17 cellular contexts compared by ENCODE assay signal in genomic region chr2:69490486-69490885, GRCh38. TPM values are rescaled to one million over a fixed set of nuclear protein-coding genes. Genes with fewer than 3 reads are reported as not detected.
DNase-seq lines count a peak whose midpoint lies in the region; ATAC-seq and TF ChIP-seq lines count a peak whose summit lies in the region.
"Had no signal": no experiment of that assay in that cellular context is flagged by ENCODE, and none has a peak within 500 bp of the region (broad histone marks: within the 10 kb centered on the region; RNA-seq: fewer than 3 reads in every experiment).

No MANE protein-coding gene starts in this region.

- peak overlapping the region; percentile 47 for H3K27ac ChIP-seq in CD4-positive, CD25-positive, alpha-beta regulatory T cell (ENCODE audit: insufficient read depth, low read length, poor library complexity, severe bottlenecking)
- no peak overlapping the region for H3K27ac ChIP-seq in naive thymus-derived CD4-positive, alpha-beta T cell (ENCODE audit: low read depth, low read length)
- H3K27ac ChIP-seq: ovary had no signal

- H3K9me3 Mint-ChIP-seq in CD4-positive, CD25-positive, alpha-beta regulatory T cell = peaks cover 0 to 2% (median 0%) of the 10 kb centered on the region in 7 donors
- H3K9me3 Mint-ChIP-seq in activated T-helper 1 cell treated with anti-CD3 and anti-CD28 coated beads, Interleukin-12 subunit alpha, Interleukin-12 subunit beta, Interleukin-2, Interleukin-4 antibody, amounts not matched to agents 30 ng/mL and 10 ng/mL and 1 ng/mL, durations not matched to agents 14 hours and 24 hours and 36 hours = no peaks in the 10 kb centered on the region
- peaks cover 0 to 1% (median 0%) of the 10 kb centered on the region in 11 donors for H3K9me3 Mint-ChIP-seq in naive thymus-derived CD4-positive, alpha-beta T cell
- H3K9me3 Mint-ChIP-seq: endodermal cell had no signal

- peaks cover 55% of the 10 kb centered on the region for H3K36me3 ChIP-seq in CD4-positive, CD25-positive, alpha-beta regulatory T cell (ENCODE audit: control insufficient read depth, insufficient read depth, low read length)
- peaks cover 9 to 69% (median 10%) of the 10 kb centered on the region in 3 experiments for H3K36me3 ChIP-seq in naive thymus-derived CD4-positive, alpha-beta T cell (ENCODE audit: control insufficient read depth in 2 of 3, insufficient read depth in 3 of 3, low read length in 3 of 3)
- H3K36me3 ChIP-seq: ovary had no signal

- peak; percentile 69 to 76 for ATAC-seq in CD4-positive, CD25-positive, alpha-beta regulatory T cell (ENCODE audit: low read depth in 2 of 2)
- ATAC-seq in naive thymus-derived CD4-positive, alpha-beta T cell = peak; percentile 64
- no peak for ATAC-seq in GM19397 (IDR thresholded peaks at IDR 0.05; ENCODE audit: unreplicated experiment)
- no peak for ATAC-seq in GM21390 (IDR thresholded peaks at IDR 0.05; ENCODE audit: unreplicated experiment)
- ATAC-seq: left cardiac atrium had no signal

- intact Hi-C loops in activated T-helper 1 cell treated with anti-CD3 and anti-CD28 coated beads, Interleukin-12 subunit alpha, Interleukin-12 subunit beta, Interleukin-2, Interleukin-4 antibody, amounts not matched to agents 30 ng/mL and 10 ng/mL and 1 ng/mL, durations not matched to agents 14 hours and 24 hours and 36 hours (cut with micrococcal nuclease) = loop anchor here (1.0 kb wide), 1 partner anchor 18 kb away; no protein-coding TSS in a partner anchor
- intact Hi-C loops in naive thymus-derived CD4-positive, alpha-beta T cell (cut with micrococcal nuclease) = loop anchor here (2.0 kb wide), 1 partner anchor 54 kb away; the partner anchor contains the start of gene NFU1 (in 2 of the 2)

- DNase-seq in CD4-positive, CD25-positive, alpha-beta regulatory T cell = peak in 2 of 3 donors; percentile 47 to 86
- peak; percentile 38 for DNase-seq in GM12865 (ENCODE audit: low read depth)
- peak; percentile 5 for DNase-seq in activated T-helper 1 cell treated with anti-CD3 and anti-CD28 coated beads, Interleukin-12 subunit alpha, Interleukin-12 subunit beta, Interleukin-2, Interleukin-4 antibody, amounts not matched to agents 30 ng/mL and 10 ng/mL and 1 ng/mL, durations not matched to agents 14 hours and 24 hours and 36 hours (ENCODE audit: low spot score)
- DNase-seq in naive thymus-derived CD4-positive, alpha-beta T cell = peak in 5 of 9 donors; percentile 12 to 37 (median 27)
- no peak for DNase-seq in NCI-H345 (lab: John Stamatoyannopoulos, UW)
- DNase-seq in SIG-M5 (lab: John Stamatoyannopoulos, UW) = no peak
- DNase-seq: caudate nucleus, DMS153, endodermal cell, left cardiac atrium, NCI-H1436 treated with DMSO at 0.1 percent for 48 hours, NCI-H446, ovary, Right ventricle myocardium superior, T-helper 9 cell had no signal

- no peaks in the 10 kb centered on the region for H3K9me3 ChIP-seq in CD4-positive, CD25-positive, alpha-beta regulatory T cell (ENCODE audit: control insufficient read depth in 2 of 2, low read length in 2 of 2)
- no peaks in the 10 kb centered on the region for H3K9me3 ChIP-seq in naive thymus-derived CD4-positive, alpha-beta T cell (ENCODE audit: control insufficient read depth in 2 of 3, low read length in 3 of 3)
- H3K9me3 ChIP-seq: ovary had no signal

- no peaks in the 10 kb centered on the region for H3K27me3 ChIP-seq in CD4-positive, CD25-positive, alpha-beta regulatory T cell (ENCODE audit: control insufficient read depth, insufficient read depth, low read length)
- no peaks in the 10 kb centered on the region for H3K27me3 ChIP-seq in naive thymus-derived CD4-positive, alpha-beta T cell (ENCODE audit: control insufficient read depth in 2 of 2, insufficient read depth in 2 of 2, low read length in 2 of 2)
- H3K27me3 ChIP-seq: ovary had no signal

- no peak overlapping the region for H3K4me3 ChIP-seq in CD4-positive, CD25-positive, alpha-beta regulatory T cell (ENCODE audit: low read depth, low read length)
- no peak overlapping the region for H3K4me3 ChIP-seq in GM12865 (ENCODE audit: low read depth, low read length)
- H3K4me3 ChIP-seq in naive thymus-derived CD4-positive, alpha-beta T cell (ENCODE audit: low read length) = no peak overlapping the region
- H3K4me3 ChIP-seq: ovary had no signal

- CTCF ChIA-PET in naive thymus-derived CD4-positive, alpha-beta T cell (lab: Charles Lee) = no interaction called here

- peak overlapping the region; percentile 4 to 94 (median 70) for H3K27ac Mint-ChIP-seq in CD4-positive, CD25-positive, alpha-beta regulatory T cell
- peak overlapping the region; percentile 67 for H3K27ac Mint-ChIP-seq in activated T-helper 1 cell treated with anti-CD3 and anti-CD28 coated beads, Interleukin-12 subunit alpha, Interleukin-12 subunit beta, Interleukin-2, Interleukin-4 antibody, amounts not matched to agents 30 ng/mL and 10 ng/mL and 1 ng/mL, durations not matched to agents 14 hours and 24 hours and 36 hours
- peak overlapping the region; percentile 23 to 90 (median 64) for H3K27ac Mint-ChIP-seq in naive thymus-derived CD4-positive, alpha-beta T cell
- H3K27ac Mint-ChIP-seq: endodermal cell had no signal

- H3K4me3 Mint-ChIP-seq in CD4-positive, CD25-positive, alpha-beta regulatory T cell = peak overlapping the region; percentile 13 to 51 (median 22)
- H3K4me3 Mint-ChIP-seq in activated T-helper 1 cell treated with anti-CD3 and anti-CD28 coated beads, Interleukin-12 subunit alpha, Interleukin-12 subunit beta, Interleukin-2, Interleukin-4 antibody, amounts not matched to agents 30 ng/mL and 10 ng/mL and 1 ng/mL, durations not matched to agents 14 hours and 24 hours and 36 hours = no peak overlapping the region
- H3K4me3 Mint-ChIP-seq in naive thymus-derived CD4-positive, alpha-beta T cell = no peak overlapping the region
- H3K4me3 Mint-ChIP-seq: endodermal cell had no signal

- H3K27me3 Mint-ChIP-seq in CD4-positive, CD25-positive, alpha-beta regulatory T cell = no peaks in the 10 kb centered on the region
- no peaks in the 10 kb centered on the region for H3K27me3 Mint-ChIP-seq in activated T-helper 1 cell treated with anti-CD3 and anti-CD28 coated beads, Interleukin-12 subunit alpha, Interleukin-12 subunit beta, Interleukin-2, Interleukin-4 antibody, amounts not matched to agents 30 ng/mL and 10 ng/mL and 1 ng/mL, durations not matched to agents 14 hours and 24 hours and 36 hours (ENCODE audit: insufficient read depth)
- no peaks in the 10 kb centered on the region for H3K27me3 Mint-ChIP-seq in naive thymus-derived CD4-positive, alpha-beta T cell

- POLR2A ChIA-PET in naive thymus-derived CD4-positive, alpha-beta T cell (lab: Charles Lee) = interaction anchor here (2.0 kb wide), 1 partner anchor 10 kb away, joined by 6 read pairs; no protein-coding TSS in a partner anchor

- H3K4me1 ChIP-seq in CD4-positive, CD25-positive, alpha-beta regulatory T cell (ENCODE audit: control insufficient read depth, insufficient read depth, low read length, poor library complexity, severe bottlenecking) = peaks cover 14% of the 10 kb centered on the region
- no peaks in the 10 kb centered on the region for H3K4me1 ChIP-seq in naive thymus-derived CD4-positive, alpha-beta T cell (ENCODE audit: control insufficient read depth in 2 of 2, insufficient read depth in 2 of 2, low read length in 2 of 2)

- peaks cover 57% of the 10 kb centered on the region for H3K36me3 Mint-ChIP-seq in CD4-positive, CD25-positive, alpha-beta regulatory T cell
- peaks cover 43% of the 10 kb centered on the region for H3K36me3 Mint-ChIP-seq in activated T-helper 1 cell treated with anti-CD3 and anti-CD28 coated beads, Interleukin-12 subunit alpha, Interleukin-12 subunit beta, Interleukin-2, Interleukin-4 antibody, amounts not matched to agents 30 ng/mL and 10 ng/mL and 1 ng/mL, durations not matched to agents 14 hours and 24 hours and 36 hours (ENCODE audit: low read depth)
- peaks cover 9 to 64% (median 42%) of the 10 kb centered on the region in 5 donors for H3K36me3 Mint-ChIP-seq in naive thymus-derived CD4-positive, alpha-beta T cell

- no peak for TF ChIP-seq CTCF in GM12865 (IDR thresholded peaks at IDR 0.05; ENCODE audit: insufficient read depth, low read depth, low read length, missing control alignments)

- peaks cover 4 to 51% (median 38%) of the 10 kb centered on the region in 4 donors for H3K4me1 Mint-ChIP-seq in CD4-positive, CD25-positive, alpha-beta regulatory T cell
- H3K4me1 Mint-ChIP-seq in activated T-helper 1 cell treated with anti-CD3 and anti-CD28 coated beads, Interleukin-12 subunit alpha, Interleukin-12 subunit beta, Interleukin-2, Interleukin-4 antibody, amounts not matched to agents 30 ng/mL and 10 ng/mL and 1 ng/mL, durations not matched to agents 14 hours and 24 hours and 36 hours (ENCODE audit: low read depth) = peaks cover 36% of the 10 kb centered on the region
- peaks cover 10 to 43% (median 22%) of the 10 kb centered on the region in 7 donors for H3K4me1 Mint-ChIP-seq in naive thymus-derived CD4-positive, alpha-beta T cell

RNA-seq across cellular contexts. Expression of gene NFU1, which starts 53.3 kb away (rescaled TPM):
- 21.3 TPM for total RNA-seq in CD4-positive, CD25-positive, alpha-beta regulatory T cell
- 10 to 100 TPM; 71.7 to 99.3 (median 79.1) TPM for polyA plus RNA-seq in CD4-positive, CD25-positive, alpha-beta regulatory T cell
- total RNA-seq in activated T-helper 1 cell treated with anti-CD3 and anti-CD28 coated beads, Interleukin-12 subunit alpha, Interleukin-12 subunit beta, Interleukin-2, Interleukin-4 antibody, amounts not matched to agents 30 ng/mL and 10 ng/mL and 1 ng/mL, durations not matched to agents 14 hours and 24 hours and 36 hours = 29.3 and 29.8 TPM in 2 replicates
- 10 to 100 TPM; 16.1 to 25.8 (median 22.6) TPM for total RNA-seq in naive thymus-derived CD4-positive, alpha-beta T cell
- polyA plus RNA-seq in naive thymus-derived CD4-positive, alpha-beta T cell = 10 to 100 TPM; 58.4 to 76.4 TPM

Comparison
In these comparisons a context has a peak if more than half of its experiments do, and no peak if none do; other contexts are left out.
1. ATAC-seq: peak in CD4-positive, CD25-positive, alpha-beta regulatory T cell (2 of 2) and naive thymus-derived CD4-positive, alpha-beta T cell (single experiment); none in GM19397 (single experiment) and GM21390 (single experiment).
2. DNase-seq: peak in CD4-positive, CD25-positive, alpha-beta regulatory T cell (2 of 3), GM12865 (single experiment), activated T-helper 1 cell treated with anti-CD3 and anti-CD28 coated beads, Interleukin-12 subunit alpha, Interleukin-12 subunit beta, Interleukin-2, Interleukin-4 antibody, amounts not matched to agents 30 ng/mL and 10 ng/mL and 1 ng/mL, durations not matched to agents 14 hours and 24 hours and 36 hours (single experiment) and naive thymus-derived CD4-positive, alpha-beta T cell (5 of 9); none in NCI-H345 (single experiment) and SIG-M5 (single experiment).
3. H3K4me3 Mint-ChIP-seq: peak in CD4-positive, CD25-positive, alpha-beta regulatory T cell (4 of 4); none in activated T-helper 1 cell treated with anti-CD3 and anti-CD28 coated beads, Interleukin-12 subunit alpha, Interleukin-12 subunit beta, Interleukin-2, Interleukin-4 antibody, amounts not matched to agents 30 ng/mL and 10 ng/mL and 1 ng/mL, durations not matched to agents 14 hours and 24 hours and 36 hours (single experiment) and naive thymus-derived CD4-positive, alpha-beta T cell (0 of 10).
4. Peak in every context shown above with its lines, with median percentiles within 50 percentile points of each other: H3K27ac Mint-ChIP-seq.